In the genomic region with DNA sequence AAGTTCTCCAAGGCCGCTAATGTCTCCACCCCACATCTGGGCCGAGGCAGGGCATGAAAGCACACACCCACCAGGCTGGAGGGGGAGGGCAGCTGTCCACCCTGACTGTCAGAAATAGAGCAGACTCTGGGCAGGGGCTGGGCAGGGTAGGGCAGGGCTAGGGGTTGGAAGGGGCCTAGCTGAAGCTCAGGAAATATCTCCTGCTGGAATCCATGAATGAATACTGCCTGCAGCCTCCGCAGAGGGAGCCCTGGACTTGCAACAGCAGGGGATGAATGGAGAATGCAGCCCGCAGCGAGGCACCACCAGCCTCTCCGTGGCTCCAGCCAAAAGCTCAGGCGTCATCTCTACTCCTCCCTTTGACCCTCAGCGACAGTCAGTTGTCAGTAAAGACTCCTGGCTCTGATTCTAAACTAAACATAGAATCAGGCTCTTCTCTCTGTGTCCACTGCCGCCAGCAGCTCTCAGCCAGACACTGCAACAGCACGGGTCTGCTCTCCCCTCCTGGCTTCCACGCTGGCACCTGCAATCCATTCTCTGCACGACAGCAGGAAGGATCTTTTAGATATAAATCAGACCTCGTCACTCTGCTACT, we compare ENCODE assay signal across 14 cellular contexts. TPM values are rescaled to one million over a fixed set of nuclear protein-coding genes. Genes with fewer than 3 reads are reported as not detected.
DNase-seq lines count a peak whose midpoint lies in the region; TF ChIP-seq lines count a peak whose summit lies in the region.
"Had no signal": no experiment of that assay in that cellular context is flagged by ENCODE, and none has a peak within 500 bp of the region (broad histone marks: within the 10 kb centered on the region; RNA-seq: fewer than 3 reads in every experiment).

No MANE protein-coding gene starts in this region.

- H3K14ac ChIP-seq in mesenchymal stem cell (ENCODE audit: low read length in 2 of 2), result no peak overlapping the region

- H2BK120ac ChIP-seq in mesenchymal stem cell (ENCODE audit: low read depth, low read length), result no peak overlapping the region

- H3K36me3 ChIP-seq in mesenchymal stem cell (ENCODE audit: control insufficient read depth in 1 of 2, insufficient read depth in 2 of 2, low read depth in 1 of 2, low read length in 2 of 2), result peaks cover 0 to 2% of the 10 kb centered on the region in 2 experiments
- no peaks in the 10 kb centered on the region for H3K36me3 ChIP-seq in tibial nerve
- H3K36me3 ChIP-seq: SJCRH30, uterus had no signal

- no peaks in the 10 kb centered on the region for H3K79me1 ChIP-seq in mesenchymal stem cell (replicated peaks; ENCODE audit: low read length, poor library complexity, severe bottlenecking)

- H3K4me2 ChIP-seq in mesenchymal stem cell (ENCODE audit: low read length, poor library complexity, severe bottlenecking), result no peak overlapping the region

- no peak overlapping the region for H4K8ac ChIP-seq in mesenchymal stem cell (ENCODE audit: low read length)

- H2BK12ac ChIP-seq in mesenchymal stem cell (ENCODE audit: low read length in 2 of 2), result no peak overlapping the region

- DNase-seq in NCI-H2227 (lab: John Stamatoyannopoulos, UW; ENCODE audit: unreplicated experiment) (peak; percentile 24), NCI-H2227 treated with DMSO at 0.1 percent for 48 hours (lab: John Stamatoyannopoulos, UW) (no peak), fibroblast of villous mesenchyme (ENCODE audit: low read depth) (peak; percentile 6), mesenchymal stem cell (peak; percentile 35), tibial nerve (ENCODE audit: low spot score in 2 of 2) (peak; percentile 27 to 31), SKM-1 treated with dmso at 0.1 percent for 144 hours (lab: John Stamatoyannopoulos, UW; ENCODE audit: unreplicated experiment) (no peak), NCI-H1105 treated with DMSO at 0.1 percent for 48 hours (lab: John Stamatoyannopoulos, UW) (no peak)
- DNase-seq in activated CD8-positive, alpha-beta memory T cell treated with anti-CD3 and anti-CD28 coated beads for 24 hours, result no peak
- DNase-seq: activated CD4-positive, alpha-beta T cell treated with anti-CD3 and anti-CD28 coated beads, Interleukin-2, amount 10 ng/mL, durations not matched to agents 24 days and 14 days; KBM-7; NCI-H446 treated with DMSO at 0.1 percent for 48 hours had no signal

- no peak overlapping the region for H3K4ac ChIP-seq in mesenchymal stem cell (ENCODE audit: low read depth in 1 of 2, low read length in 2 of 2)

- no peak overlapping the region for H2AFZ ChIP-seq in mesenchymal stem cell (ENCODE audit: low read depth, low read length)

- no peak overlapping the region for H2BK15ac ChIP-seq in mesenchymal stem cell (ENCODE audit: low read depth, poor library complexity, severe bottlenecking)

- no peak for TF ChIP-seq POLR2A in tibial nerve (IDR thresholded peaks at IDR 0.05)

- peak in 1 of 2 donors; percentile 32 for TF ChIP-seq EP300 in tibial nerve (IDR thresholded peaks at IDR 0.05)

- no peak overlapping the region for H2AK5ac ChIP-seq in mesenchymal stem cell (ENCODE audit: low read length, severe bottlenecking)

- H3K27me3 ChIP-seq in mesenchymal stem cell (ENCODE audit: control insufficient read depth in 1 of 2, insufficient read depth in 1 of 2, low read length in 2 of 2) (peaks cover 79 to 95% of the 10 kb centered on the region in 2 experiments), tibial nerve (peaks cover 0 to 18% of the 10 kb centered on the region in 2 donors)
- H3K27me3 ChIP-seq: uterus had no signal

- TF ChIP-seq CTCF in fibroblast of villous mesenchyme (IDR thresholded peaks at IDR 0.05; ENCODE audit: insufficient read depth, low read depth, low read length), result no peak
- no peak for TF ChIP-seq CTCF in tibial nerve (IDR thresholded peaks at IDR 0.05)

- 16% methylated on average over 13 of the region's 13 CpGs for WGBS in mesenchymal stem cell
- WGBS in tibial nerve, 2 donors, result 30 to 36% methylated on average over 13 of the region's 13 CpGs

- H3K23ac ChIP-seq in mesenchymal stem cell (ENCODE audit: low read length in 2 of 2), result no peak overlapping the region

- H3K4me1 ChIP-seq in mesenchymal stem cell (ENCODE audit: control insufficient read depth, insufficient read depth, low read depth, low read length) (peaks cover 12% of the 10 kb centered on the region), tibial nerve (peaks cover 0 to 46% (median 13%) of the 10 kb centered on the region in 4 donors)
- H3K4me1 ChIP-seq: uterus had no signal

- no peak overlapping the region for H3K27ac ChIP-seq in mesenchymal stem cell (ENCODE audit: low read length, poor library complexity, severe bottlenecking)
- peak overlapping the region in 1 of 4 donors; percentile 22 for H3K27ac ChIP-seq in tibial nerve
- H3K27ac ChIP-seq: SJCRH30, uterus had no signal

- H2BK5ac ChIP-seq in mesenchymal stem cell (ENCODE audit: low read depth, low read length, poor library complexity, severe bottlenecking), result no peak overlapping the region

- H3K18ac ChIP-seq in mesenchymal stem cell (ENCODE audit: low read depth in 1 of 2, low read length in 2 of 2), result peak overlapping the region in 1 of 2 experiments; percentile 54

- H3K9me3 ChIP-seq in mesenchymal stem cell (ENCODE audit: control insufficient read depth, low read length) (peaks cover 10% of the 10 kb centered on the region), tibial nerve (no peaks in the 10 kb centered on the region)
- H3K9me3 ChIP-seq: SJCRH30, uterus had no signal

- H4K91ac ChIP-seq in mesenchymal stem cell (ENCODE audit: low read length), result peak overlapping the region; percentile 22

- H3K4me3 ChIP-seq in fibroblast of villous mesenchyme (ENCODE audit: low read depth, low read length) (no peak overlapping the region), mesenchymal stem cell (ENCODE audit: insufficient read depth in 1 of 2, low read depth in 1 of 2, low read length in 2 of 2) (peak overlapping the region in 1 of 2 experiments; percentile 59), tibial nerve (no peak overlapping the region)
- H3K4me3 ChIP-seq: SJCRH30, uterus had no signal

- no peak overlapping the region for H3K9ac ChIP-seq in mesenchymal stem cell (ENCODE audit: low read length)

RNA-seq across cellular contexts. Expression of a gene that starts 23.9 kb away (rescaled TPM):
- total RNA-seq in fibroblast of villous mesenchyme, result under 0.01 TPM in 2 replicates
- polyA plus RNA-seq in mesenchymal stem cell (2013, experiment 1 of 2), result 12.1 TPM
- 11.7 TPM for polyA plus RNA-seq in mesenchymal stem cell (2013, experiment 2 of 2)
- 100 to 1,000 TPM; 205 to 279 (median 238) TPM for total RNA-seq in tibial nerve
- total RNA-seq: activated CD4-positive, alpha-beta T cell treated with anti-CD3 and anti-CD28 coated beads, Interleukin-2, amount 10 ng/mL, durations not matched to agents 24 days and 14 days; endothelial cell of umbilical vein had no signal
- polyA plus RNA-seq: endothelial cell of umbilical vein had no signal

RNA-seq across cellular contexts. Expression of a gene that starts 56.5 kb away (rescaled TPM):
- total RNA-seq in fibroblast of villous mesenchyme, result 93.4 and 117 TPM in 2 replicates
- polyA plus RNA-seq in mesenchymal stem cell (2013, experiment 1 of 2), result 104 TPM
- 105 TPM for polyA plus RNA-seq in mesenchymal stem cell (2013, experiment 2 of 2)
- 100 to 1,000 TPM in 1 of 4 donors, 10 to 100 TPM in 3; 83.5 to 114 (median 90.4) TPM for total RNA-seq in tibial nerve

Comparison
In these comparisons a context has a peak if more than half of its experiments do, and no peak if none do; other contexts are left out.
1. DNase-seq: peak in NCI-H2227 (single experiment), fibroblast of villous mesenchyme (single experiment), mesenchymal stem cell (single experiment) and tibial nerve (2 of 2); none in NCI-H2227 treated with DMSO at 0.1 percent for 48 hours (single experiment), SKM-1 treated with dmso at 0.1 percent for 144 hours (single experiment), activated CD8-positive, alpha-beta memory T cell treated with anti-CD3 and anti-CD28 coated beads for 24 hours (single experiment) and NCI-H1105 treated with DMSO at 0.1 percent for 48 hours (single experiment).
2. RNA of a gene that starts 23.9 kb away (total RNA-seq): 205 to 279 TPM in tibial nerve; under 0.01 TPM in fibroblast of villous mesenchyme; every median in the first group is over 100 times any median in the second.